Comparison of ENCODE assay signal across 1 cellular context in genomic region chr17:75978938-75979704, GRCh38.
TF ChIP-seq lines count a peak whose summit lies in the region.

ACOX1 (minus strand) TSS chr17:75979166; CDS start chr17:75979073, 93 bp downstream.
TEN1 (plus strand) TSS chr17:75979240; CDS start chr17:75986193, 6,953 bp downstream.

TF ChIP-seq in K562, 482 proteins besides CTCF, POLR2A, EP300 and RAD21 (continued from another document and continues in another):
- no peak; the same call in 1 of the 2 replicates for TF ChIP-seq CEBPZ (IDR thresholded peaks at IDR 0.05; ENCODE audit: borderline replicate concordance, low read depth, low read length)
- TF ChIP-seq ZNF785 (CRISPR knock-in tag; IDR thresholded peaks at IDR 0.05), result no peak
- TF ChIP-seq TAL1 (IDR thresholded peaks at IDR 0.05), result no peak
- TF ChIP-seq CGGBP1 (CRISPR knock-in tag; IDR thresholded peaks at IDR 0.05), result no peak
- TF ChIP-seq ZNF384 (IDR thresholded peaks at IDR 0.05; ENCODE audit: low read depth, low read length), result no peak
- TF ChIP-seq RBFOX2 (IDR thresholded peaks at IDR 0.05; ENCODE audit: low read depth, low read length), result peak; percentile 93
- no peak; the same call in 1 of the 2 replicates for TF ChIP-seq FOXJ2 (tag; IDR thresholded peaks at IDR 0.05)
- TF ChIP-seq STAG1 (CRISPR knock-in tag; IDR thresholded peaks at IDR 0.05; ENCODE audit: borderline replicate concordance), result no peak
- peak; percentile 4; the same call in 1 of the 2 replicates for TF ChIP-seq ZNF239 (CRISPR knock-in tag; IDR thresholded peaks at IDR 0.05)
- TF ChIP-seq TRIM28 (IDR thresholded peaks at IDR 0.05), result no peak
- TF ChIP-seq ZNF696 (CRISPR knock-in tag; conservative IDR thresholded peaks at IDR 0.05), result no peak
- TF ChIP-seq MTF1 (CRISPR knock-in tag; IDR thresholded peaks at IDR 0.05; ENCODE audit: borderline replicate concordance), result no peak
- no peak for TF ChIP-seq CBX2 (IDR thresholded peaks at IDR 0.05; ENCODE audit: insufficient read depth, low read length, poor library complexity, severe bottlenecking)
- TF ChIP-seq SRSF3 (IDR thresholded peaks at IDR 0.05; ENCODE audit: insufficient read depth, low read length), result no peak
- TF ChIP-seq ZNF121 (CRISPR knock-in tag; conservative IDR thresholded peaks at IDR 0.05), result no peak
- TF ChIP-seq ZNF512 (tag; IDR thresholded peaks at IDR 0.05), result no peak
- no peak for TF ChIP-seq ZNF274 (IDR thresholded peaks at IDR 0.05; ENCODE audit: borderline replicate concordance, low read depth, low read length)
- TF ChIP-seq TCFL5 (CRISPR knock-in tag; conservative IDR thresholded peaks at IDR 0.05), result no peak; the same call in 1 of the 2 replicates
- TF ChIP-seq ZNF431 (CRISPR knock-in tag; IDR thresholded peaks at IDR 0.05), result no peak
- no peak for TF ChIP-seq SNAPC5 (CRISPR knock-in tag; IDR thresholded peaks at IDR 0.05)
- peak; percentile 81 to 85 for TF ChIP-seq NRF1 (conservative IDR thresholded peaks at IDR 0.05 in 1 of 2, IDR thresholded peaks at IDR 0.05 in 1 of 2)
- no peak for TF ChIP-seq PHTF2 (CRISPR knock-in tag; IDR thresholded peaks at IDR 0.05)
- TF ChIP-seq ZNF280A (IDR thresholded peaks at IDR 0.05; ENCODE audit: low read depth, partially characterized antibody), result no peak
- no peak for TF ChIP-seq TCF7L2 (IDR thresholded peaks at IDR 0.05; ENCODE audit: low read depth, low read length)
- no peak for TF ChIP-seq HIVEP1 (CRISPR knock-in tag; IDR thresholded peaks at IDR 0.05)
- no peak for TF ChIP-seq TFAM (CRISPR knock-in tag; conservative IDR thresholded peaks at IDR 0.05)
- peak; percentile 93 for TF ChIP-seq SP1 (CRISPR knock-in tag; IDR thresholded peaks at IDR 0.05)
- 0 out of 4 replicates have a peak, but pooled peaks of 1 of the 2 experiments have one; percentile 7 for TF ChIP-seq NONO (IDR thresholded peaks at IDR 0.05; ENCODE audit: low read depth in 2 of 2, low read length in 1 of 2)
- peak; percentile 31; the same call in 1 of the 2 replicates for TF ChIP-seq CREB1 (IDR thresholded peaks at IDR 0.05)
- peak; percentile 45 for TF ChIP-seq CREB1 (CRISPR knock-in tag; IDR thresholded peaks at IDR 0.05)
- no peak for TF ChIP-seq MCM5 (IDR thresholded peaks at IDR 0.05; ENCODE audit: low read depth)
- TF ChIP-seq ZNF174 (CRISPR knock-in tag; IDR thresholded peaks at IDR 0.05), result no peak
- peak; percentile 98 for TF ChIP-seq USF2 (CRISPR knock-in tag; IDR thresholded peaks at IDR 0.05)
- TF ChIP-seq HDAC3 (IDR thresholded peaks at IDR 0.05; ENCODE audit: borderline replicate concordance, partially characterized antibody), result no peak
- no peak for TF ChIP-seq ZNF695 (CRISPR knock-in tag; IDR thresholded peaks at IDR 0.05)
- no peak for TF ChIP-seq HMBOX1 (IDR thresholded peaks at IDR 0.05)
- no peak for TF ChIP-seq ATF2 (CRISPR knock-in tag; IDR thresholded peaks at IDR 0.05)
- TF ChIP-seq MAX (CRISPR knock-in tag; IDR thresholded peaks at IDR 0.05), result 0 out of 2 replicates have a peak, but pooled peaks have one; percentile 46
- TF ChIP-seq CTCFL (IDR thresholded peaks at IDR 0.05; ENCODE audit: borderline replicate concordance, insufficient read depth, low read depth, low read length, poor library complexity, severe bottlenecking), result peak; percentile 85
- TF ChIP-seq MXD1 (CRISPR knock-in tag; IDR thresholded peaks at IDR 0.05; ENCODE audit: borderline replicate concordance, poor library complexity, severe bottlenecking), result no peak
- TF ChIP-seq ZNF347 (CRISPR knock-in tag; IDR thresholded peaks at IDR 0.05; ENCODE audit: low read depth), result peak; percentile 54; the same call in 1 of the 2 replicates
- TF ChIP-seq BRF2 (IDR thresholded peaks at IDR 0.05; ENCODE audit: borderline replicate concordance, insufficient read depth, insufficient read length), result no peak
- TF ChIP-seq RBM25 (IDR thresholded peaks at IDR 0.05; ENCODE audit: low read depth, low read length, severe bottlenecking), result no peak
- no peak for TF ChIP-seq NR0B1 (IDR thresholded peaks at IDR 0.05; ENCODE audit: partially characterized antibody)
- no peak for TF ChIP-seq ZNF134 (CRISPR knock-in tag; conservative IDR thresholded peaks at IDR 0.05)
- TF ChIP-seq FUS (optimal IDR thresholded peaks at IDR 0.05; ENCODE audit: low read depth, low read length), result no peak
- peak; percentile 100 for TF ChIP-seq TOE1 (IDR thresholded peaks at IDR 0.05; ENCODE audit: borderline replicate concordance)
- 0 out of 2 replicates have a peak, but pooled peaks have one; percentile 73 for TF ChIP-seq TOE1 (CRISPR knock-in tag; IDR thresholded peaks at IDR 0.05; ENCODE audit: borderline replicate concordance, low read depth)
- no peak for TF ChIP-seq PHB (CRISPR knock-in tag; IDR thresholded peaks at IDR 0.05)
